18 cellular contexts compared by ENCODE assay signal in genomic region chr9:113934826-113935676, GRCh38. TPM values are rescaled to one million over a fixed set of nuclear protein-coding genes. Genes with fewer than 3 reads are reported as not detected.
A peak's percentile ranks its signal among the peaks of the same experiment; 100 is the strongest.
DNase-seq lines count a peak whose midpoint lies in the region; ATAC-seq, FAIRE-seq and TF ChIP-seq lines count a peak whose summit lies in the region.
"Had no signal": no experiment of that assay in that cellular context is flagged by ENCODE, and none has a peak within 500 bp of the region (broad histone marks: within the 10 kb centered on the region; RNA-seq: fewer than 3 reads in every experiment).

No MANE protein-coding gene starts in this region.

- H3K4me3 ChIP-seq in H1 (ENCODE audit: extremely low read depth in 1 of 4, insufficient read depth in 2 of 4, low read depth in 3 of 4, low read length in 4 of 4) = no peak overlapping the region

- no peak overlapping the region for H4K5ac ChIP-seq in H9 (ENCODE audit: insufficient read length, low read depth, low read length)
- H4K5ac ChIP-seq in H1 (ENCODE audit: insufficient read length, low read depth, low read length) = no peak overlapping the region

- no peak for TF ChIP-seq RAD21 in H1 (IDR thresholded peaks at IDR 0.05 in 1 of 2, conservative IDR thresholded peaks at IDR 0.05 in 1 of 2; ENCODE audit: low read depth in 2 of 2, low read length in 2 of 2)

- H3K18ac ChIP-seq in H9 (ENCODE audit: insufficient read length, low read depth, low read length) = no peak overlapping the region
- H3K18ac ChIP-seq in H1 (ENCODE audit: extremely low read depth, low read length) = no peak overlapping the region

- DNase-seq in H9 = peak; percentile 27
- DNase-seq in activated CD8-positive, alpha-beta memory T cell treated with anti-CD3 and anti-CD28 coated beads, Interleukin-2, amount 10 ng/mL, durations not matched to agents 7 days and 5 days = peak; percentile 38
- DNase-seq in H1 (ENCODE audit: low read depth in 1 of 2, low spot score in 2 of 2) = peak in 1 of 2 experiments; percentile 43
- DNase-seq in osteocyte (ENCODE audit: extremely low spot score, unreplicated experiment) = peak; percentile 79
- DNase-seq in activated CD4-positive, CD25-positive, alpha-beta regulatory T cell treated with anti-CD3 and anti-CD28 coated beads, Interleukin-2, amount 50 U/mL, for 72 hours = no peak
- DNase-seq: GF-D8, IMR-90, NCI-H1930, NCI-H2171, NCI-H446 treated with DMSO at 0.1 percent for 48 hours, NCI-H748 treated with DMSO at 0.1 percent for 48 hours, Right ventricle myocardium superior had no signal

- FAIRE-seq in H1 (lab: Jason Lieb, UNC) = no peak
- FAIRE-seq: H54 had no signal

- H2BK5ac ChIP-seq in H9 (ENCODE audit: insufficient read length, low read length) (no peak overlapping the region), H1 (ENCODE audit: low read depth, low read length) (no peak overlapping the region)

- peaks cover 2% of the 10 kb centered on the region; the same call in 1 of the 2 replicates for H3K4me1 ChIP-seq in H9 (ENCODE audit: insufficient read depth, low read length)
- H3K4me1 ChIP-seq in H1 (replicated peaks in 1 of 4; ENCODE audit: control insufficient read depth in 3 of 4, insufficient read depth in 4 of 4, low read length in 3 of 4) = peaks cover 0 to 4% (median 3%) of the 10 kb centered on the region in 4 experiments; a peak in 5 of 7 replicates

- POLR2A ChIA-PET in H1 (lab: Charles Lee; ENCODE audit: partially characterized antibody) = no interaction called here

- no peak overlapping the region for H4K91ac ChIP-seq in H9 (ENCODE audit: insufficient read length, low read depth, low read length)
- no peak overlapping the region for H4K91ac ChIP-seq in H1 (replicated peaks; ENCODE audit: insufficient read length, low read length)

- ATAC-seq in activated CD8-positive, alpha-beta memory T cell treated with anti-CD3 and anti-CD28 coated beads, Interleukin-2, amount 10 ng/mL, durations not matched to agents 7 days and 5 days = no peak
- ATAC-seq in HG02981 (IDR thresholded peaks at IDR 0.05; ENCODE audit: unreplicated experiment) (no peak), GM18511 (IDR thresholded peaks at IDR 0.05; ENCODE audit: unreplicated experiment) (no peak), HG02571 (IDR thresholded peaks at IDR 0.05; ENCODE audit: unreplicated experiment) (no peak)
- ATAC-seq: CD8-positive, alpha-beta T cell; Panc1 had no signal

- H3K4me3 Mint-ChIP-seq in H9 (no peak overlapping the region), osteocyte (ENCODE audit: unreplicated experiment) (no peak overlapping the region)
- H3K4me3 Mint-ChIP-seq in activated CD8-positive, alpha-beta memory T cell treated with anti-CD3 and anti-CD28 coated beads, Interleukin-2, amount 10 ng/mL, durations not matched to agents 7 days and 5 days = no peak overlapping the region
- H3K4me3 Mint-ChIP-seq: CD8-positive, alpha-beta T cell had no signal

- H3K79me1 ChIP-seq in H9 (ENCODE audit: insufficient read depth, low read depth, low read length, poor library complexity, severe bottlenecking) (peaks cover 4% of the 10 kb centered on the region), H1 (ENCODE audit: low read depth, low read length) (peaks cover 11% of the 10 kb centered on the region)

- H3K79me2 ChIP-seq in H9 (ENCODE audit: insufficient read depth, low read length) (no peaks in the 10 kb centered on the region; the same call in 1 of the 2 replicates), H1 (ENCODE audit: control insufficient read depth in 1 of 2, insufficient read depth in 2 of 2, low read length in 2 of 2) (peaks cover 3 to 31% of the 10 kb centered on the region in 2 experiments; a peak in 3 of 4 replicates)

- no peak overlapping the region for H3T11ph ChIP-seq in H9 (ENCODE audit: low read length)

- H3K27ac ChIP-seq in H9 (ENCODE audit: insufficient read length, low read depth, low read length) = no peak overlapping the region
- H3K27ac ChIP-seq in H1 (ENCODE audit: low read depth, low read length) = no peak overlapping the region

- H2BK120ac ChIP-seq in H9 (ENCODE audit: low read depth, low read length, poor library complexity, severe bottlenecking) = no peak overlapping the region
- no peak overlapping the region for H2BK120ac ChIP-seq in H1 (replicated peaks; ENCODE audit: low read depth, low read length)

- no peaks in the 10 kb centered on the region for H3K27me3 Mint-ChIP-seq in H9 (ENCODE audit: low read depth)
- peaks cover 2% of the 10 kb centered on the region for H3K27me3 Mint-ChIP-seq in activated CD8-positive, alpha-beta memory T cell treated with anti-CD3 and anti-CD28 coated beads, Interleukin-2, amount 10 ng/mL, durations not matched to agents 7 days and 5 days
- no peaks in the 10 kb centered on the region for H3K27me3 Mint-ChIP-seq in osteocyte (ENCODE audit: unreplicated experiment)

- H2AFZ ChIP-seq in H9 (ENCODE audit: low read length) = no peak overlapping the region
- no peak overlapping the region for H2AFZ ChIP-seq in H1 (ENCODE audit: low read length)

- H3K36me3 Mint-ChIP-seq in H9 (ENCODE audit: insufficient read depth in 1 of 3, low read depth in 3 of 3) (no peaks in the 10 kb centered on the region), osteocyte (ENCODE audit: unreplicated experiment) (no peaks in the 10 kb centered on the region)
- no peaks in the 10 kb centered on the region for H3K36me3 Mint-ChIP-seq in activated CD8-positive, alpha-beta memory T cell treated with anti-CD3 and anti-CD28 coated beads, Interleukin-2, amount 10 ng/mL, durations not matched to agents 7 days and 5 days
- H3K36me3 Mint-ChIP-seq: CD8-positive, alpha-beta T cell had no signal

- no peaks in the 10 kb centered on the region for H3K36me3 ChIP-seq in H1 (ENCODE audit: control insufficient read depth in 2 of 4, insufficient read depth in 4 of 4, low read length in 3 of 4)

- no peaks in the 10 kb centered on the region for H4K20me1 ChIP-seq in H9 (ENCODE audit: control insufficient read depth, insufficient read depth, insufficient read length)
- peaks cover 4 to 11% of the 10 kb centered on the region in 2 experiments for H4K20me1 ChIP-seq in H1 (replicated peaks in 1 of 2; ENCODE audit: control insufficient read depth in 1 of 2, insufficient read depth in 2 of 2, low read length in 2 of 2)

- H2BK12ac ChIP-seq in H9 (ENCODE audit: insufficient read length, low read depth, low read length) (no peak overlapping the region), H1 (ENCODE audit: low read depth, low read length) (no peak overlapping the region)

- H3K14ac ChIP-seq in H9 (ENCODE audit: insufficient read depth, low read length) (0 out of 2 replicates have a peak overlapping the region, but pooled peaks have one; percentile 29), H1 (ENCODE audit: insufficient read length) (no peak overlapping the region)

- H3K27ac Mint-ChIP-seq in H9 = no peak overlapping the region
- no peak overlapping the region for H3K27ac Mint-ChIP-seq in activated CD8-positive, alpha-beta memory T cell treated with anti-CD3 and anti-CD28 coated beads, Interleukin-2, amount 10 ng/mL, durations not matched to agents 7 days and 5 days
- H3K27ac Mint-ChIP-seq in osteocyte (ENCODE audit: unreplicated experiment) = no peak overlapping the region
- H3K27ac Mint-ChIP-seq: CD8-positive, alpha-beta T cell had no signal

- H4K8ac ChIP-seq in H9 (replicated peaks; ENCODE audit: insufficient read length, low read depth, low read length) = no peak overlapping the region
- H4K8ac ChIP-seq in H1 (ENCODE audit: extremely low read depth, insufficient read depth, low read length) = peak overlapping the region; percentile 20; the same call in 1 of the 2 replicates

- H3K4me1 Mint-ChIP-seq in H9 = peaks cover 7% of the 10 kb centered on the region in 2 experiments
- H3K4me1 Mint-ChIP-seq in activated CD8-positive, alpha-beta memory T cell treated with anti-CD3 and anti-CD28 coated beads, Interleukin-2, amount 10 ng/mL, durations not matched to agents 7 days and 5 days = no peaks in the 10 kb centered on the region
- H3K4me1 Mint-ChIP-seq in osteocyte (ENCODE audit: unreplicated experiment) = peaks cover 27% of the 10 kb centered on the region

- H3K23me2 ChIP-seq in H9 (ENCODE audit: insufficient read length, low read depth, low read length, poor library complexity, severe bottlenecking) (no peaks in the 10 kb centered on the region), H1 (ENCODE audit: low read depth, low read length) (no peaks in the 10 kb centered on the region; the same call in 1 of the 2 replicates)

- TF ChIP-seq EP300 in H1 (IDR thresholded peaks at IDR 0.05; ENCODE audit: borderline replicate concordance in 1 of 2, low read depth in 2 of 2, low read length in 2 of 2) = no peak

- no peaks in the 10 kb centered on the region; a peak in 1 of 5 replicates for H3K9me3 Mint-ChIP-seq in H9
- H3K9me3 Mint-ChIP-seq in activated CD8-positive, alpha-beta memory T cell treated with anti-CD3 and anti-CD28 coated beads, Interleukin-2, amount 10 ng/mL, durations not matched to agents 7 days and 5 days (ENCODE audit: low read depth) = no peaks in the 10 kb centered on the region
- H3K9me3 Mint-ChIP-seq in osteocyte (ENCODE audit: unreplicated experiment) = no peaks in the 10 kb centered on the region
- H3K9me3 Mint-ChIP-seq: CD8-positive, alpha-beta T cell had no signal

- 0 out of 3 replicates have a peak, but pooled peaks have one; percentile 15 for TF ChIP-seq CTCF in H9 (conservative IDR thresholded peaks at IDR 0.05)
- peak in 1 of 3 experiments; percentile 14; a peak in 1 of 4 replicates for TF ChIP-seq CTCF in H1 (IDR thresholded peaks at IDR 0.05; ENCODE audit: control extremely low read depth in 1 of 3, insufficient read depth in 1 of 3, low read depth in 1 of 3, low read length in 3 of 3)
- no peak for TF ChIP-seq CTCF in osteocyte (IDR thresholded peaks at IDR 0.05)

- H2BK20ac ChIP-seq in H9 (ENCODE audit: low read depth, low read length, poor library complexity, severe bottlenecking) (no peak overlapping the region), H1 (ENCODE audit: low read length) (no peak overlapping the region)

- H3K9ac ChIP-seq in H9 (ENCODE audit: extremely low read depth, insufficient read length, low read length) = no peak overlapping the region
- no peak overlapping the region for H3K9ac ChIP-seq in H1 (replicated peaks in 1 of 4; ENCODE audit: extremely low read depth in 1 of 4, low read depth in 3 of 4, low read length in 3 of 4)

- H2AK5ac ChIP-seq in H9 (ENCODE audit: insufficient read length, low read length) = no peak overlapping the region
- no peak overlapping the region for H2AK5ac ChIP-seq in H1 (ENCODE audit: low read depth, low read length)

- H3K27me3 ChIP-seq in H9 (ENCODE audit: insufficient read depth, low read length) (no peaks in the 10 kb centered on the region), H1 (replicated peaks in 1 of 4; ENCODE audit: control insufficient read depth in 3 of 4, extremely low read depth in 1 of 4, insufficient read depth in 3 of 4, low read length in 3 of 4) (no peaks in the 10 kb centered on the region)

- no peak overlapping the region for H3K23ac ChIP-seq in H9 (ENCODE audit: insufficient read length, low read depth, low read length)
- H3K23ac ChIP-seq in H1 (ENCODE audit: insufficient read length) = no peak overlapping the region

- H3K9me3 ChIP-seq in H9 (ENCODE audit: control insufficient read depth, low read depth, low read length) (no peaks in the 10 kb centered on the region), H1 (ENCODE audit: insufficient read depth in 2 of 2, low read depth in 1 of 2, low read length in 1 of 2) (no peaks in the 10 kb centered on the region)

- no peak overlapping the region for H3K4ac ChIP-seq in H9 (ENCODE audit: low read depth, low read length)
- no peak overlapping the region for H3K4ac ChIP-seq in H1 (replicated peaks; ENCODE audit: insufficient read length, low read depth, low read length)

- TF ChIP-seq POLR2A in H1 (IDR thresholded peaks at IDR 0.05; ENCODE audit: control extremely low read depth in 1 of 2, low read depth in 2 of 2, low read length in 2 of 2) = no peak

- no peak overlapping the region for H2BK15ac ChIP-seq in H9 (ENCODE audit: low read depth, low read length)
- no peak overlapping the region for H2BK15ac ChIP-seq in H1 (ENCODE audit: low read length)

- H3K4me2 ChIP-seq in H9 (ENCODE audit: insufficient read depth, insufficient read length, low read length) (no peak overlapping the region), H1 (ENCODE audit: insufficient read depth in 1 of 2, low read depth in 2 of 2, low read length in 2 of 2) (no peak overlapping the region)

- H3K56ac ChIP-seq in H9 (ENCODE audit: insufficient read length, low read depth, low read length) (no peak overlapping the region), H1 (replicated peaks; ENCODE audit: insufficient read length, low read depth, low read length) (no peak overlapping the region)

- CTCF ChIA-PET in activated CD8-positive, alpha-beta memory T cell treated with anti-CD3 and anti-CD28 coated beads, Interleukin-2, amount 10 ng/mL, durations not matched to agents 7 days and 5 days (lab: Charles Lee) = no interaction called here
- CTCF ChIA-PET in H1 (lab: Charles Lee; ENCODE audit: partially characterized antibody) = interaction anchor here (0.5 to 2.3 kb wide), 10 partner anchors 8 to 177 kb away, joined by 3 to 9 read pairs (median 4); no protein-coding TSS in a partner anchor

- WGBS in H9 (ENCODE audit: extremely low coverage, insufficient read length, low lambda C conversion rate) = no CpG with 5 or more reads among the region's 13 CpGs
- 92% methylated on average over 12 of the region's 13 CpGs; no CpG with 5 or more reads in 1 of the 2 experiments for WGBS in H1 (ENCODE audit: extremely low coverage in 1 of 2, insufficient coverage in 1 of 2, insufficient read length in 1 of 2, insufficient replicate concordance in 2 of 2, low coverage in 1 of 2, low lambda C conversion rate in 2 of 2, missing lambda C conversion rate in 1 of 2), 2 experiments

RNA-seq across cellular contexts. Expression of gene ZNF618, which starts 58.9 kb away (rescaled TPM):
- total RNA-seq in H9 (2021) (13.6 and 16.3 TPM in 2 replicates), osteocyte (35.1 and 36.8 TPM in 2 replicates)
- total RNA-seq in activated CD8-positive, alpha-beta memory T cell treated with anti-CD3 and anti-CD28 coated beads, Interleukin-2, amount 10 ng/mL, durations not matched to agents 7 days and 5 days = under 1 TPM; 0.54 to 0.79 TPM
- 28.5 and 31.4 TPM in 2 replicates for total RNA-seq in H1 (2021; fragmentation: NEBNext Ultra II Directional; extraction: Animal tissue kit (Norgen Biotek cat#: 25700))
- 9.6 and 11.2 TPM in 2 replicates for polyA plus RNA-seq in H1 (2011; rRNA removed)
- 7.3 TPM for polyA plus RNA-seq in H1 (2011; cell fraction: cytosol; rRNA removed)
- 27.9 TPM for polyA plus RNA-seq in H1 (2011; cell fraction: nucleus; rRNA removed)
- polyA plus RNA-seq in H1 (2012, experiment 1 of 2) = 12.4 to 15.7 TPM (median 14.4 TPM) in 4 replicates
- 5.8 TPM for polyA plus RNA-seq in H1 (2012, experiment 2 of 2)
- 17.0 TPM for polyA plus RNA-seq in H1 (2013, experiment 1 of 2)
- polyA plus RNA-seq in H1 (2013, experiment 2 of 2) = 16.1 TPM
- 15.2 and 17.9 TPM in 2 replicates for polyA minus RNA-seq in H1 (2011; rRNA and poly(A)+ RNA removed)
- 10.3 TPM for polyA minus RNA-seq in H1 (2011; cell fraction: cytosol; rRNA and poly(A)+ RNA removed)
- polyA minus RNA-seq in H1 (2011; cell fraction: nucleus; rRNA and poly(A)+ RNA removed) = 21.1 TPM
